In the genomic region with DNA sequence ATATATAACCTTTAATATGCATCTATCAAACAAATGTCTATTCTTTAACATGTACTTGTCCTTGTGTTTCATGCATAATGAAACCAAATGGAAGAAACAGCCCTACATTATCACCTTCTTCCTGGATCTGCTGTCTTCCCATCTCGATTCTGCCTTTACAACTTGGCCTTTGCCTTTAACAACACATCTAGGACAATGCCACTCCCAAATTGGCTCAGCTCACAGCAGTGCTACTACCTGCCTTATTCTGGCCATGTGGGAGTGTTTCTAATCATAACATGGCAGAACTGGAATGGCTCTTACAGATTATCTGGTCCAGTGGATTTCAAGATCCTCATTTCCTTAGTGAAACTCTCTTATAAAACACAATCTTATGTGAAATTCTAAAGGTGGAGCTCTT, we compare ENCODE assay signal across 30 cellular contexts.
"Had no signal": no experiment of that assay in that cellular context is flagged by ENCODE, and none has a peak within 500 bp of the region (broad histone marks: within the 10 kb centered on the region; RNA-seq: fewer than 3 reads in every experiment).

No MANE protein-coding gene starts in this region.

- H3K36me3 Mint-ChIP-seq: activated CD8-positive, alpha-beta memory T cell treated with anti-CD3 and anti-CD28 coated beads, Interleukin-2, amount 10 ng/mL, durations not matched to agents 7 days and 5 days; activated naive CD4-positive, alpha-beta T cell treated with anti-CD3 and anti-CD28 coated beads, Interleukin-2, amount 50 U/mL, for 24 hours; activated naive CD8-positive, alpha-beta T cell treated with anti-CD3 and anti-CD28 coated beads for 36 hours had no signal

- H3K27ac ChIP-seq: adrenal gland, body of pancreas, esophagus squamous epithelium, gastroesophageal sphincter, heart right ventricle had no signal

- H3K9me3 Mint-ChIP-seq: activated naive CD4-positive, alpha-beta T cell treated with anti-CD3 and anti-CD28 coated beads for 36 hours; activated naive CD4-positive, alpha-beta T cell treated with anti-CD3 and anti-CD28 coated beads, Interleukin-2, amount 50 U/mL, for 24 hours; activated naive CD8-positive, alpha-beta T cell treated with anti-CD3 and anti-CD28 coated beads for 36 hours; activated naive CD8-positive, alpha-beta T cell treated with anti-CD3 and anti-CD28 coated beads, Interleukin-2, amount 50 U/mL, for 24 hours; activated T-helper 1 cell treated with anti-CD3 and anti-CD28 coated beads, Interleukin-12 subunit alpha, Interleukin-12 subunit beta, Interleukin-2, Interleukin-4 antibody, amounts not matched to agents 30 ng/mL and 10 ng/mL and 1 ng/mL, durations not matched to agents 14 hours and 24 hours and 36 hours; activated T-helper 2 cell treated with anti-CD3 and anti-CD28 coated beads, Interferon-gamma antibody, Interleukin-2, Interleukin-4, amounts not matched to agents 10 μg/mL and 5 μg/mL and 100 μg/mL, durations not matched to agents 14 hours and 24 hours and 36 hours had no signal

- H3K36me3 ChIP-seq: adrenal gland, esophagus squamous epithelium, gastroesophageal sphincter, heart right ventricle had no signal

- H3K4me1 Mint-ChIP-seq: activated CD8-positive, alpha-beta memory T cell treated with anti-CD3 and anti-CD28 coated beads, Interleukin-2, amount 10 ng/mL, durations not matched to agents 7 days and 5 days; activated naive CD4-positive, alpha-beta T cell treated with anti-CD3 and anti-CD28 coated beads, Interleukin-2, amount 50 U/mL, for 24 hours; activated naive CD8-positive, alpha-beta T cell treated with anti-CD3 and anti-CD28 coated beads for 36 hours; activated naive CD8-positive, alpha-beta T cell treated with anti-CD3 and anti-CD28 coated beads, Interleukin-2, amount 50 U/mL, for 24 hours had no signal

- H3K4me1 ChIP-seq: adrenal gland, body of pancreas, esophagus squamous epithelium had no signal

- H3K27ac Mint-ChIP-seq: activated CD8-positive, alpha-beta memory T cell treated with anti-CD3 and anti-CD28 coated beads, Interleukin-2, amount 10 ng/mL, durations not matched to agents 7 days and 5 days; activated CD8-positive, alpha-beta T cell treated with anti-CD3 and anti-CD28 coated beads, Interleukin-2, amount 10 ng/mL, durations not matched to agents 7 days and 5 days; activated naive CD4-positive, alpha-beta T cell treated with anti-CD3 and anti-CD28 coated beads for 36 hours; activated naive CD4-positive, alpha-beta T cell treated with anti-CD3 and anti-CD28 coated beads, Interleukin-2, amount 50 U/mL, for 24 hours; activated naive CD8-positive, alpha-beta T cell treated with anti-CD3 and anti-CD28 coated beads for 36 hours; activated naive CD8-positive, alpha-beta T cell treated with anti-CD3 and anti-CD28 coated beads, Interleukin-2, amount 50 U/mL, for 24 hours; activated T-helper 1 cell treated with anti-CD3 and anti-CD28 coated beads, Interleukin-12 subunit alpha, Interleukin-12 subunit beta, Interleukin-2, Interleukin-4 antibody, amounts not matched to agents 30 ng/mL and 10 ng/mL and 1 ng/mL, durations not matched to agents 14 hours and 24 hours and 36 hours; activated T-helper 2 cell treated with anti-CD3 and anti-CD28 coated beads, Interferon-gamma antibody, Interleukin-2, Interleukin-4, amounts not matched to agents 10 μg/mL and 5 μg/mL and 100 μg/mL, durations not matched to agents 14 hours and 24 hours and 36 hours had no signal

- H3K9me3 ChIP-seq: adrenal gland, body of pancreas, esophagus squamous epithelium, gastroesophageal sphincter, heart right ventricle had no signal

- H3K4me3 Mint-ChIP-seq: activated CD8-positive, alpha-beta memory T cell treated with anti-CD3 and anti-CD28 coated beads, Interleukin-2, amount 10 ng/mL, durations not matched to agents 7 days and 5 days; activated CD8-positive, alpha-beta T cell treated with anti-CD3 and anti-CD28 coated beads, Interleukin-2, amount 10 ng/mL, durations not matched to agents 7 days and 5 days; activated naive CD4-positive, alpha-beta T cell treated with anti-CD3 and anti-CD28 coated beads for 36 hours; activated naive CD4-positive, alpha-beta T cell treated with anti-CD3 and anti-CD28 coated beads, Interleukin-2, amount 50 U/mL, for 24 hours; activated naive CD8-positive, alpha-beta T cell treated with anti-CD3 and anti-CD28 coated beads for 36 hours; activated naive CD8-positive, alpha-beta T cell treated with anti-CD3 and anti-CD28 coated beads, Interleukin-2, amount 50 U/mL, for 24 hours; activated T-helper 1 cell treated with anti-CD3 and anti-CD28 coated beads, Interleukin-12 subunit alpha, Interleukin-12 subunit beta, Interleukin-2, Interleukin-4 antibody, amounts not matched to agents 30 ng/mL and 10 ng/mL and 1 ng/mL, durations not matched to agents 14 hours and 24 hours and 36 hours had no signal

- H3K27me3 ChIP-seq: adrenal gland, body of pancreas, gastroesophageal sphincter, heart right ventricle had no signal

- H3K4me3 ChIP-seq: adrenal gland, body of pancreas, esophagus squamous epithelium, gastroesophageal sphincter, heart right ventricle had no signal

- ATAC-seq: activated CD8-positive, alpha-beta memory T cell treated with anti-CD3 and anti-CD28 coated beads, Interleukin-2, amount 10 ng/mL, durations not matched to agents 7 days and 5 days; activated CD8-positive, alpha-beta T cell treated with anti-CD3 and anti-CD28 coated beads, Interleukin-2, amount 10 ng/mL, durations not matched to agents 7 days and 5 days; activated naive CD8-positive, alpha-beta T cell treated with anti-CD3 and anti-CD28 coated beads, Interleukin-2, amount 50 U/mL, for 24 hours; body of pancreas; gastroesophageal sphincter; heart right ventricle had no signal

- DNase-seq: activated CD4-positive, alpha-beta T cell treated with anti-CD3 and anti-CD28 coated beads for 4 hours; activated CD4-positive, alpha-beta T cell treated with anti-CD3 and anti-CD28 coated beads, Interleukin-2, amount 50 U/mL, for 1 hour; activated CD4-positive, alpha-beta T cell treated with anti-CD3 and anti-CD28 coated beads, Interleukin-2, amount 50 U/mL, for 48 hours; activated CD4-positive, CD25-positive, alpha-beta regulatory T cell; activated CD4-positive, CD25-positive, alpha-beta regulatory T cell treated with anti-CD3 and anti-CD28 coated beads, Interleukin-2, amount 50 U/mL, for 72 hours; activated CD8-positive, alpha-beta memory T cell treated with anti-CD3 and anti-CD28 coated beads, Interleukin-2, amount 10 ng/mL, durations not matched to agents 7 days and 5 days; activated CD8-positive, alpha-beta memory T cell treated with anti-CD3 and anti-CD28 coated beads, Interleukin-2, amount 50 U/mL, for 4 hours; activated CD8-positive, alpha-beta T cell treated with anti-CD3 and anti-CD28 coated beads, Interleukin-2, amount 10 ng/mL, durations not matched to agents 7 days and 5 days; activated effector memory CD4-positive, alpha-beta T cell treated with anti-CD3 and anti-CD28 coated beads, Interleukin-2, amount 50 U/mL, for 16 hours; activated naive CD4-positive, alpha-beta T cell treated with anti-CD3 and anti-CD28 coated beads for 36 hours; activated naive CD8-positive, alpha-beta T cell treated with anti-CD3 and anti-CD28 coated beads for 36 hours; activated naive CD8-positive, alpha-beta T cell treated with anti-CD3 and anti-CD28 coated beads, Interleukin-2, amount 50 U/mL, for 24 hours; activated T-cell treated with anti-CD3 and anti-CD28 coated beads, Interleukin-2, amount 50 U/mL, for 1 hour; activated T-cell treated with anti-CD3 and anti-CD28 coated beads, Interleukin-2, amount 50 U/mL, for 48 hours; adrenal gland; amygdala; aorta; body of pancreas; caudate nucleus; cortex of kidney; dermis blood vessel endothelial cell; effector CD4-positive, alpha-beta T cell; esophagus squamous epithelium; foreskin melanocyte; heart right ventricle; T-helper 2 cell had no signal
